Comparison of ENCODE assay signal across 22 cellular contexts in genomic region chr5:91941590-91941989, GRCh38.
"Had no signal": no experiment of that assay in that cellular context is flagged by ENCODE, and none has a peak within 500 bp of the region (broad histone marks: within the 10 kb centered on the region; RNA-seq: fewer than 3 reads in every experiment).

No MANE protein-coding gene starts in this region.

- H3K9me3 Mint-ChIP-seq: activated CD4-positive, alpha-beta T cell treated with anti-CD3 and anti-CD28 coated beads, Interleukin-2, amount 10 ng/mL, durations not matched to agents 7 days and 5 days; activated naive CD4-positive, alpha-beta T cell treated with anti-CD3 and anti-CD28 coated beads, Interleukin-2, amount 10 ng/mL, durations not matched to agents 7 days and 5 days; activated T-cell treated with anti-CD3 and anti-CD28 coated beads, Interleukin-2, amount 50 U/mL, for 72 hours; activated T-helper 2 cell treated with anti-CD3 and anti-CD28 coated beads, Interferon-gamma antibody, Interleukin-2, Interleukin-4, amounts not matched to agents 10 μg/mL and 5 μg/mL and 100 μg/mL, durations not matched to agents 14 hours and 24 hours and 36 hours had no signal

- H3K27ac Mint-ChIP-seq: activated CD4-positive, alpha-beta memory T cell treated with anti-CD3 and anti-CD28 coated beads for 36 hours; activated CD4-positive, alpha-beta T cell treated with anti-CD3 and anti-CD28 coated beads, Interleukin-2, amount 10 ng/mL, durations not matched to agents 7 days and 5 days; activated naive CD4-positive, alpha-beta T cell treated with anti-CD3 and anti-CD28 coated beads, Interleukin-2, amount 10 ng/mL, durations not matched to agents 7 days and 5 days; activated naive CD8-positive, alpha-beta T cell treated with anti-CD3 and anti-CD28 coated beads for 36 hours; activated T-cell treated with anti-CD3 and anti-CD28 coated beads, Interleukin-2, amount 50 U/mL, for 72 hours; activated T-helper 2 cell treated with anti-CD3 and anti-CD28 coated beads, Interferon-gamma antibody, Interleukin-2, Interleukin-4, amounts not matched to agents 10 μg/mL and 5 μg/mL and 100 μg/mL, durations not matched to agents 14 hours and 24 hours and 36 hours; T-helper 17 cell had no signal

- H3K27me3 Mint-ChIP-seq: activated CD4-positive, alpha-beta memory T cell treated with anti-CD3 and anti-CD28 coated beads for 36 hours; activated CD4-positive, alpha-beta T cell treated with anti-CD3 and anti-CD28 coated beads, Interleukin-2, amount 10 ng/mL, durations not matched to agents 7 days and 5 days; activated naive CD4-positive, alpha-beta T cell treated with anti-CD3 and anti-CD28 coated beads, Interleukin-2, amount 10 ng/mL, durations not matched to agents 7 days and 5 days; activated naive CD8-positive, alpha-beta T cell treated with anti-CD3 and anti-CD28 coated beads for 36 hours; T-helper 17 cell had no signal

- H3K27ac ChIP-seq: PC-9 had no signal

- H3K36me3 Mint-ChIP-seq: activated CD4-positive, alpha-beta memory T cell treated with anti-CD3 and anti-CD28 coated beads for 36 hours; activated naive CD4-positive, alpha-beta T cell treated with anti-CD3 and anti-CD28 coated beads, Interleukin-2, amount 10 ng/mL, durations not matched to agents 7 days and 5 days; activated naive CD8-positive, alpha-beta T cell treated with anti-CD3 and anti-CD28 coated beads for 36 hours had no signal

- H3K4me3 ChIP-seq: PC-9 had no signal

- H3K4me3 Mint-ChIP-seq: activated CD4-positive, alpha-beta memory T cell treated with anti-CD3 and anti-CD28 coated beads for 36 hours; activated CD4-positive, alpha-beta T cell treated with anti-CD3 and anti-CD28 coated beads, Interleukin-2, amount 10 ng/mL, durations not matched to agents 7 days and 5 days; activated naive CD4-positive, alpha-beta T cell treated with anti-CD3 and anti-CD28 coated beads, Interleukin-2, amount 10 ng/mL, durations not matched to agents 7 days and 5 days; activated naive CD8-positive, alpha-beta T cell treated with anti-CD3 and anti-CD28 coated beads for 36 hours; activated T-cell treated with anti-CD3 and anti-CD28 coated beads, Interleukin-2, amount 50 U/mL, for 72 hours; T-helper 17 cell had no signal

- H3K4me2 ChIP-seq: PC-9 had no signal

- H3K4me1 Mint-ChIP-seq: activated CD4-positive, alpha-beta T cell treated with anti-CD3 and anti-CD28 coated beads, Interleukin-2, amount 10 ng/mL, durations not matched to agents 7 days and 5 days; activated naive CD4-positive, alpha-beta T cell treated with anti-CD3 and anti-CD28 coated beads, Interleukin-2, amount 10 ng/mL, durations not matched to agents 7 days and 5 days; activated naive CD8-positive, alpha-beta T cell treated with anti-CD3 and anti-CD28 coated beads for 36 hours; T-helper 17 cell had no signal

- DNase-seq: activated CD4-positive, alpha-beta memory T cell treated with anti-CD3 and anti-CD28 coated beads for 36 hours; activated CD4-positive, alpha-beta T cell treated with anti-CD3 and anti-CD28 coated beads, Interleukin-2, amount 10 ng/mL, durations not matched to agents 7 days and 5 days; activated CD4-positive, CD25-positive, alpha-beta regulatory T cell; activated gamma-delta T cell treated with Interleukin-2 at 50 U/mL for 16 hours; activated naive CD4-positive, alpha-beta T cell treated with anti-CD3 and anti-CD28 coated beads, Interleukin-2, amount 10 ng/mL, durations not matched to agents 7 days and 5 days; activated naive CD8-positive, alpha-beta T cell treated with anti-CD3 and anti-CD28 coated beads for 36 hours; activated T-cell treated with anti-CD3 and anti-CD28 coated beads, Interleukin-2, amount 50 U/mL, for 72 hours; anterior cingulate cortex; cerebellar nuclear complex; Karpas-422; MM.1S; NCI-H1105; NCI-H1436 treated with DMSO at 0.1 percent for 48 hours; NCI-H187; NCI-H2081; NCI-H510A treated with DMSO at 0.1 percent for 48 hours; NCI-H69; PC-9; SIG-M5; T-helper 17 cell; T-helper 9 cell had no signal

- ATAC-seq: activated T-cell treated with anti-CD3 and anti-CD28 coated beads, Interleukin-2, amount 50 U/mL, for 72 hours; T-helper 17 cell had no signal

- H2AFZ ChIP-seq: PC-9 had no signal
